In genomic region chr2:96010320-96011128, GRCh38 we compare ENCODE assay signal across 8 cellular contexts. TPM values are rescaled to one million over a fixed set of nuclear protein-coding genes. Genes with fewer than 3 reads are reported as not detected.
A peak's percentile ranks its signal among the peaks of the same experiment; 100 is the strongest.
DNase-seq lines count a peak whose midpoint lies in the region; FAIRE-seq and TF ChIP-seq lines count a peak whose summit lies in the region.
"Not testable (repeated sequence)": the region's sequence is repeated elsewhere in the genome, so short reads cannot be mapped to it uniquely, and the experiment has no call there.

No MANE protein-coding gene starts in this region.

- CTCF ChIA-PET in activated CD4-positive, alpha-beta T cell treated with anti-CD3 and anti-CD28 coated beads, Interleukin-2, amount 10 ng/mL, durations not matched to agents 7 days and 5 days (lab: Charles Lee) = interaction anchor here (0.6 to 1.5 kb wide), 5 partner anchors 12 to 153 kb away, joined by 3 to 4 read pairs (median 3); partner anchors contain the start of gene ADRA2B

- not testable (repeated sequence) for H3K36me3 ChIP-seq in HUES64 (ENCODE audit: insufficient read depth, low read length); iPS DF 6.9 (ENCODE audit: control insufficient read depth, insufficient read depth, low read length); prostate gland

- peak; percentile 55 for FAIRE-seq in H54 (lab: Jason Lieb, UNC)

- not testable (repeated sequence) for H3K36me3 Mint-ChIP-seq in activated CD4-positive, alpha-beta T cell treated with anti-CD3 and anti-CD28 coated beads, Interleukin-2, amount 10 ng/mL, durations not matched to agents 7 days and 5 days (ENCODE audit: low read depth)

- H3K9me3 ChIP-seq in HUES64 (ENCODE audit: insufficient read depth, low read depth, low read length); iPS DF 6.9 (ENCODE audit: control insufficient read depth, insufficient read depth, low read length); prostate gland: not testable (repeated sequence)

- POLR2A ChIA-PET in activated CD4-positive, alpha-beta T cell treated with anti-CD3 and anti-CD28 coated beads, Interleukin-2, amount 10 ng/mL, durations not matched to agents 7 days and 5 days (lab: Charles Lee) = not testable (repeated sequence)

- H3K4me3 Mint-ChIP-seq in activated CD4-positive, alpha-beta T cell treated with anti-CD3 and anti-CD28 coated beads, Interleukin-2, amount 10 ng/mL, durations not matched to agents 7 days and 5 days = peak overlapping the region; percentile 70

- DNase-seq in H54 (ENCODE audit: insufficient read length, low spot score) (peak; percentile 29), iPS DF 6.9 (ENCODE audit: low read depth, low spot score) (peak; percentile 41), prostate gland (ENCODE audit: low spot score) (peak; percentile 96), superior temporal gyrus (ENCODE audit: extremely low spot score) (peak; percentile 94)
- DNase-seq in activated CD4-positive, alpha-beta T cell treated with anti-CD3 and anti-CD28 coated beads, Interleukin-2, amount 10 ng/mL, durations not matched to agents 7 days and 5 days = peak; percentile 97
- not testable (repeated sequence) for DNase-seq in caudate nucleus (lab: John Stamatoyannopoulos, UW)

- H3K9ac ChIP-seq in HUES64 (ENCODE audit: low read depth, low read length) = not testable (repeated sequence)

- H3K4me3 ChIP-seq in GM08714 (ENCODE audit: low read length) (peak overlapping the region; percentile 38; the same call in 1 of the 2 replicates), HUES64 (ENCODE audit: low read length) (peak overlapping the region; percentile 59), iPS DF 6.9 (ENCODE audit: low read length) (peak overlapping the region; percentile 47; the same call in 1 of the 2 replicates), prostate gland (peak overlapping the region; percentile 37 to 46)

- H3K27ac Mint-ChIP-seq in activated CD4-positive, alpha-beta T cell treated with anti-CD3 and anti-CD28 coated beads, Interleukin-2, amount 10 ng/mL, durations not matched to agents 7 days and 5 days = peak overlapping the region; percentile 81

- peaks cover 10% of the 10 kb centered on the region for H3K9me3 Mint-ChIP-seq in activated CD4-positive, alpha-beta T cell treated with anti-CD3 and anti-CD28 coated beads, Interleukin-2, amount 10 ng/mL, durations not matched to agents 7 days and 5 days

- H3K4me1 Mint-ChIP-seq in activated CD4-positive, alpha-beta T cell treated with anti-CD3 and anti-CD28 coated beads, Interleukin-2, amount 10 ng/mL, durations not matched to agents 7 days and 5 days = peaks cover 10% of the 10 kb centered on the region

- TF ChIP-seq POLR2A in H54 (IDR thresholded peaks at IDR 0.05; ENCODE audit: low read depth, low read length) = not testable (repeated sequence)
- TF ChIP-seq POLR2A in prostate gland (IDR thresholded peaks at IDR 0.05) = peak; percentile 72

- intact Hi-C loops in prostate gland (cut with DNase I) = not testable (repeated sequence)

- peaks cover 19% of the 10 kb centered on the region for H3K27me3 Mint-ChIP-seq in activated CD4-positive, alpha-beta T cell treated with anti-CD3 and anti-CD28 coated beads, Interleukin-2, amount 10 ng/mL, durations not matched to agents 7 days and 5 days

- WGBS in HUES64 = under 1% methylated on average over 26 of the region's 65 CpGs
- no CpG with 5 or more reads among the region's 65 CpGs for WGBS in iPS DF 6.9 (ENCODE audit: insufficient coverage, insufficient read length)
- WGBS in prostate gland = 0% methylated on average over 1 of the region's 65 CpGs

- not testable (repeated sequence) for H3K4me1 ChIP-seq in HUES64 (ENCODE audit: insufficient read depth, low read length); iPS DF 6.9 (ENCODE audit: control insufficient read depth, insufficient read depth, low read length); prostate gland (replicated peaks)

- H3K27me3 ChIP-seq in HUES64 (ENCODE audit: insufficient read depth, low read length); iPS DF 6.9 (ENCODE audit: control insufficient read depth, insufficient read depth, low read length); prostate gland (replicated peaks; ENCODE audit: insufficient read depth): not testable (repeated sequence)

- H3K27ac ChIP-seq in HUES64 (ENCODE audit: low read depth, low read length); iPS DF 6.9 (ENCODE audit: low read length): not testable (repeated sequence)
- H3K27ac ChIP-seq in caudate nucleus (ENCODE audit: low read depth, low read length) (peak overlapping the region; percentile 48), prostate gland (peak overlapping the region; percentile 66 to 76)

- TF ChIP-seq CTCF in prostate gland (IDR thresholded peaks at IDR 0.05) = not testable (repeated sequence)

RNA-seq across cellular contexts. Expression of gene ANKRD36C, which starts 18.9 kb away (rescaled TPM):
- polyA plus RNA-seq in HUES64 (2013, experiment 1 of 2) = 1.2 TPM
- 3.7 TPM for polyA plus RNA-seq in HUES64 (2013, experiment 2 of 2)
- 10 to 100 TPM; 76.0 to 81.1 TPM for total RNA-seq in activated CD4-positive, alpha-beta T cell treated with anti-CD3 and anti-CD28 coated beads, Interleukin-2, amount 10 ng/mL, durations not matched to agents 7 days and 5 days
- total RNA-seq in prostate gland = 100 to 1,000 TPM in 1 of 2 donors, 10 to 100 TPM in 1; 18.9 to 137 TPM

RNA-seq across cellular contexts. Expression of gene GPAT2, which starts 24.2 kb away (rescaled TPM):
- not detected for polyA plus RNA-seq in HUES64 (2013, experiment 1 of 2)
- polyA plus RNA-seq in HUES64 (2013, experiment 2 of 2) = 0.13 TPM
- total RNA-seq in activated CD4-positive, alpha-beta T cell treated with anti-CD3 and anti-CD28 coated beads, Interleukin-2, amount 10 ng/mL, durations not matched to agents 7 days and 5 days = 1 to 10 TPM; 3.3 to 5.3 TPM
- total RNA-seq in prostate gland = 10 to 100 TPM in 1 of 2 donors, under 1 TPM in 1; 0.96 to 19.5 TPM
